In the genomic region with DNA sequence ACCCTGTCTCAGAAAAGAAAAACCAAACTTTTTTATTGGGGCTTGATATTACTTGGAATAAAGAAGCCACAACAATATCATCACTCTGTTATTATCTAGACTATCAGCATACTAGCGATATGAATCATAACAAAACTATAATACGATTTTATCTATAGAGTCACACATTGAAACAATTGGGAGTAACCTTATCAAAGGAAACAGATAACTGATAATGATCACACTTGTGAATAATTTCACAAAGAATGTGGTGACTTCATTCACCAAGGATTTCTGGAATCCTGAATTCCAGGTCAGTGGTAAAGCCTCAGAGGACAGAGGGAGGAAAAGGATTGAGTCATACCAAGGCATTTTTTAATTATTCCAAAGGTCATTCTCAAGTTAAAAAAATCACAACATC, we compare ENCODE assay signal across 12 cellular contexts. TPM values are rescaled to one million over a fixed set of nuclear protein-coding genes. Genes with fewer than 3 reads are reported as not detected.
DNase-seq lines count a peak whose midpoint lies in the region; ATAC-seq, FAIRE-seq and TF ChIP-seq lines count a peak whose summit lies in the region.
"Had no signal": no experiment of that assay in that cellular context is flagged by ENCODE, and none has a peak within 500 bp of the region (broad histone marks: within the 10 kb centered on the region; RNA-seq: fewer than 3 reads in every experiment).

No MANE protein-coding gene starts in this region.

- H4K20me1 ChIP-seq in HepG2 (ENCODE audit: insufficient read depth, low read length), result no peaks in the 10 kb centered on the region

- FAIRE-seq in HepG2 (lab: Jason Lieb, UNC), result no peak

- POLR2A ChIA-PET in HepG2 (lab: Yijun Ruan, JAX), result no interaction called here

- TF ChIP-seq POLR2A in HepG2 (IDR thresholded peaks at IDR 0.05; ENCODE audit: insufficient read depth in 1 of 2, low read depth in 2 of 2, low read length in 2 of 2), result no peak

- TF ChIP-seq RAD21 in HepG2 (CRISPR knock-in tag; IDR thresholded peaks at IDR 0.05), result no peak

- TF ChIP-seq CTCF in HepG2 (CRISPR knock-in tag; IDR thresholded peaks at IDR 0.05), result no peak

- intact Hi-C loops in HepG2 (cut with micrococcal nuclease; ENCODE audit: unreplicated experiment), result no loop called here

- H3K9me3 ChIP-seq in HepG2 (ENCODE audit: low read length), result no peaks in the 10 kb centered on the region

- H3K9ac ChIP-seq in HepG2 (ENCODE audit: insufficient read depth, low read depth, low read length), result no peak overlapping the region

- CTCF ChIA-PET in HepG2 (lab: Yijun Ruan, JAX; ENCODE audit: low intra/inter-chr PET ratio, low total read pairs), result no interaction called here

- H3K27ac ChIP-seq in HepG2 (ENCODE audit: extremely low read length, insufficient read depth, low read length) (no peak overlapping the region), caudate nucleus (ENCODE audit: low read depth, low read length) (no peak overlapping the region)
- H3K27ac ChIP-seq: coronary artery had no signal

- H3K27me3 ChIP-seq in HepG2 (ENCODE audit: control insufficient read depth in 1 of 2, insufficient read depth in 2 of 2, low read length in 2 of 2), result no peaks in the 10 kb centered on the region

- peaks cover 12% of the 10 kb centered on the region; the same call in 1 of the 2 replicates for H3K4me1 ChIP-seq in HepG2 (ENCODE audit: insufficient read depth, low read length)

- TF ChIP-seq EP300 in HepG2 (IDR thresholded peaks at IDR 0.05; ENCODE audit: low read depth in 2 of 2, low read length in 2 of 2) (no peak), HepG2 (CRISPR knock-in tag; IDR thresholded peaks at IDR 0.05; ENCODE audit: borderline replicate concordance) (no peak)

- DNase-seq in COLO829 (ENCODE audit: low spot score) (peak; percentile 43), M059J (ENCODE audit: low read depth) (peak; percentile 92), dermis microvascular lymphatic vessel endothelial cell (ENCODE audit: low read depth in 2 of 2) (peak; percentile 75 to 94), HepG2 (ENCODE audit: low spot score) (peak; percentile 74), NCI-H2029 (lab: John Stamatoyannopoulos, UW) (no peak), NCI-H510A treated with DMSO at 0.1 percent for 48 hours (lab: John Stamatoyannopoulos, UW) (no peak), germinal center (ENCODE audit: low spot score) (no peak), caudate nucleus (lab: John Stamatoyannopoulos, UW) (no peak)
- DNase-seq: activated CD4-positive, alpha-beta T cell treated with anti-CD3 and anti-CD28 coated beads, Interleukin-2, amount 10 ng/mL, durations not matched to agents 7 days and 5 days; DMS53; NCI-H510A had no signal

- WGBS in HepG2 (ENCODE audit: low lambda C conversion rate), result 72% methylated on average over 2 of the region's 2 CpGs

- no peaks in the 10 kb centered on the region for H3K36me3 ChIP-seq in HepG2 (replicated peaks in 1 of 2; ENCODE audit: control insufficient read depth in 1 of 2, insufficient read depth in 2 of 2, low read length in 2 of 2)

- H3K4me3 ChIP-seq in HepG2 (replicated peaks in 1 of 3; ENCODE audit: insufficient read depth in 1 of 3, low read depth in 2 of 3, low read length in 3 of 3), result no peak overlapping the region
- H3K4me3 ChIP-seq: coronary artery had no signal

- ATAC-seq in HepG2, result peak; percentile 45; the same call in 2 of the 3 replicates

- BruUV-seq in HepG2 (replicated peaks; lab: Mats Ljungman, UMichigan), result no TSS peak

- H3K79me2 ChIP-seq in HepG2 (ENCODE audit: insufficient read depth, low read length), result no peaks in the 10 kb centered on the region

- in situ Hi-C loops in HepG2 (cut with HindIII; ENCODE audit: extremely low pct_ligation_motif_present, low pct_unique_long_range_greater_than_20kb), result no loop called here

- no peak overlapping the region for H2AFZ ChIP-seq in HepG2 (ENCODE audit: low read length)

- no peak overlapping the region for H3K4me2 ChIP-seq in HepG2 (ENCODE audit: low read depth, low read length)

TF ChIP-seq in HepG2, 621 proteins besides CTCF, POLR2A, EP300 and RAD21 (continues in another document):
- TF ChIP-seq, protein P1, sequence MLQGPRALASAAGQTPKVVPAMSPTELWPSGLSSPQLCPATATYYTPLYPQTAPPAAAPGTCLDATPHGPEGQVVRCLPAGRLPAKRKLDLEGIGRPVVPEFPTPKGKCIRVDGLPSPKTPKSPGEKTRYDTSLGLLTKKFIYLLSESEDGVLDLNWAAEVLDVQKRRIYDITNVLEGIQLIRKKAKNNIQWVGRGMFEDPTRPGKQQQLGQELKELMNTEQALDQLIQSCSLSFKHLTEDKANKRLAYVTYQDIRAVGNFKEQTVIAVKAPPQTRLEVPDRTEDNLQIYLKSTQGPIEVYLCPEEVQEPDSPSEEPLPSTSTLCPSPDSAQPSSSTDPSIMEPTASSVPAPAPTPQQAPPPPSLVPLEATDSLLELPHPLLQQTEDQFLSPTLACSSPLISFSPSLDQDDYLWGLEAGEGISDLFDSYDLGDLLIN (CRISPR knock-in tag; IDR thresholded peaks at IDR 0.05; ENCODE audit: borderline replicate concordance), result no peak
- TF ChIP-seq FOXA1 (IDR thresholded peaks at IDR 0.05), result no peak
- TF ChIP-seq FOXA1 (CRISPR knock-in tag; IDR thresholded peaks at IDR 0.05), result no peak
- no peak for TF ChIP-seq XRCC5 (optimal IDR thresholded peaks at IDR 0.05; ENCODE audit: low read length)
- TF ChIP-seq PPARG (CRISPR knock-in tag; conservative IDR thresholded peaks at IDR 0.05), result peak; percentile 34; the same call in 1 of the 2 replicates
- TF ChIP-seq, protein P2, sequence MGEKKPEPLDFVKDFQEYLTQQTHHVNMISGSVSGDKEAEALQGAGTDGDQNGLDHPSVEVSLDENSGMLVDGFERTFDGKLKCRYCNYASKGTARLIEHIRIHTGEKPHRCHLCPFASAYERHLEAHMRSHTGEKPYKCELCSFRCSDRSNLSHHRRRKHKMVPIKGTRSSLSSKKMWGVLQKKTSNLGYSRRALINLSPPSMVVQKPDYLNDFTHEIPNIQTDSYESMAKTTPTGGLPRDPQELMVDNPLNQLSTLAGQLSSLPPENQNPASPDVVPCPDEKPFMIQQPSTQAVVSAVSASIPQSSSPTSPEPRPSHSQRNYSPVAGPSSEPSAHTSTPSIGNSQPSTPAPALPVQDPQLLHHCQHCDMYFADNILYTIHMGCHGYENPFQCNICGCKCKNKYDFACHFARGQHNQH (CRISPR knock-in tag; IDR thresholded peaks at IDR 0.05), result no peak
- peak; percentile 66; the same call in 1 of the 2 replicates for TF ChIP-seq SOX5 (CRISPR knock-in tag; IDR thresholded peaks at IDR 0.05; ENCODE audit: borderline replicate concordance)
- no peak for TF ChIP-seq ZNF629 (CRISPR knock-in tag; conservative IDR thresholded peaks at IDR 0.05)
- TF ChIP-seq SRSF1 (optimal IDR thresholded peaks at IDR 0.05; ENCODE audit: low read depth, low read length), result no peak
- TF ChIP-seq, protein P3, sequence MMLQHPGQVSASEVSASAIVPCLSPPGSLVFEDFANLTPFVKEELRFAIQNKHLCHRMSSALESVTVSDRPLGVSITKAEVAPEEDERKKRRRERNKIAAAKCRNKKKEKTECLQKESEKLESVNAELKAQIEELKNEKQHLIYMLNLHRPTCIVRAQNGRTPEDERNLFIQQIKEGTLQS (CRISPR knock-in tag; IDR thresholded peaks at IDR 0.05), result peak; percentile 58; the same call in 1 of the 2 replicates
- TF ChIP-seq ZNF780A (CRISPR knock-in tag; IDR thresholded peaks at IDR 0.05), result no peak
- TF ChIP-seq, protein P4, sequence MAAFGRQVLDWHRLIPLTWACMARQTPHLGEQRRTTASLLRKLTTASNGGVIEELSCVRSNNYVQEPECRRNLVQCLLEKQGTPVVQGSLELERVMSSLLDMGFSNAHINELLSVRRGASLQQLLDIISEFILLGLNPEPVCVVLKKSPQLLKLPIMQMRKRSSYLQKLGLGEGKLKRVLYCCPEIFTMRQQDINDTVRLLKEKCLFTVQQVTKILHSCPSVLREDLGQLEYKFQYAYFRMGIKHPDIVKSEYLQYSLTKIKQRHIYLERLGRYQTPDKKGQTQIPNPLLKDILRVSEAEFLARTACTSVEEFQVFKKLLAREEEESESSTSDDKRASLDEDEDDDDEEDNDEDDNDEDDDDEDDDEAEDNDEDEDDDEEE (CRISPR knock-in tag; IDR thresholded peaks at IDR 0.05), result no peak
- 0 out of 2 replicates have a peak, but pooled peaks have one; percentile 6 for TF ChIP-seq RARA (CRISPR knock-in tag; IDR thresholded peaks at IDR 0.05)
- TF ChIP-seq HES4 (CRISPR knock-in tag; IDR thresholded peaks at IDR 0.05; ENCODE audit: borderline replicate concordance), result no peak
- TF ChIP-seq POLR2AphosphoS2 (IDR thresholded peaks at IDR 0.05; ENCODE audit: low read depth, low read length), result no peak

RNA-seq across cellular contexts. Expression of a gene that starts 32.1 kb away (rescaled TPM):
- 28.3 and 51.2 TPM in 2 replicates for total RNA-seq in M059J (2014; rRNA removed; shearing (Covaris generic))
- total RNA-seq in dermis microvascular lymphatic vessel endothelial cell, result 41.2 and 46.1 TPM in 2 replicates
- 23.8 and 28.0 TPM in 2 replicates for total RNA-seq in HepG2 (2016; rRNA removed; fragmentation: Illumina TruSeq; extraction: Trizol)
- 8.0 and 9.2 TPM in 2 replicates for total RNA-seq in HepG2 (2016; cell fraction: cytosol; rRNA removed; fragmentation: Illumina TruSeq; extraction: Trizol; ENCODE audit: low read depth)
- total RNA-seq in HepG2 (2016; cell fraction: insoluble cytoplasmic fraction; rRNA removed; fragmentation: Illumina TruSeq; extraction: Trizol), result 27.2 and 28.6 TPM in 2 replicates
- 16.5 and 17.5 TPM in 2 replicates for total RNA-seq in HepG2 (2016; cell fraction: membrane; rRNA removed; fragmentation: Illumina TruSeq; extraction: Trizol)
- total RNA-seq in HepG2 (2016; cell fraction: nucleus; rRNA removed; fragmentation: Illumina TruSeq; extraction: Trizol), result 20.8 and 22.8 TPM in 2 replicates
- 8.9 and 10.1 TPM in 2 replicates for polyA plus RNA-seq in HepG2 (2011; rRNA removed)
- polyA plus RNA-seq in HepG2 (2011; cell fraction: cytosol; rRNA removed), result 3.5 and 4.9 TPM in 2 replicates
- polyA plus RNA-seq in HepG2 (2011; cell fraction: nucleus; rRNA removed), result 15.6 and 18.8 TPM in 2 replicates
- polyA plus RNA-seq in HepG2 (2012), result 16.2 and 22.5 TPM in 2 replicates
- polyA plus RNA-seq in HepG2 (2016; cell fraction: cytosol; fragmentation: Illumina TruSeq; extraction: Trizol; ENCODE audit: low read depth), result 6.0 and 6.3 TPM in 2 replicates
- 28.9 and 32.1 TPM in 2 replicates for polyA plus RNA-seq in HepG2 (2016; cell fraction: insoluble cytoplasmic fraction; fragmentation: Illumina TruSeq; extraction: Trizol; ENCODE audit: low read depth)
- polyA plus RNA-seq in HepG2 (2016; cell fraction: membrane; fragmentation: Illumina TruSeq; extraction: Trizol; ENCODE audit: low read depth), result 13.5 and 15.5 TPM in 2 replicates
- polyA plus RNA-seq in HepG2 (2016; cell fraction: nucleus; fragmentation: Illumina TruSeq; extraction: Trizol; ENCODE audit: insufficient read depth, low read depth), result 27.7 and 29.0 TPM in 2 replicates
- polyA minus RNA-seq in HepG2 (2011; rRNA and poly(A)+ RNA removed; ENCODE audit: low replicate concordance), result 0.96 and 2.9 TPM in 2 replicates
- polyA minus RNA-seq in HepG2 (2011; cell fraction: cytosol; rRNA and poly(A)+ RNA removed), result 5.4 and 6.6 TPM in 2 replicates
- 23.5 and 25.9 TPM in 2 replicates for polyA minus RNA-seq in HepG2 (2011; cell fraction: nucleus; rRNA and poly(A)+ RNA removed)

Comparison
In these comparisons a context has a peak if more than half of its experiments do, and no peak if none do; other contexts are left out.
1. DNase-seq: peak in COLO829 (single experiment), M059J (single experiment), dermis microvascular lymphatic vessel endothelial cell (2 of 2) and HepG2 (single experiment); none in NCI-H2029 (single experiment), NCI-H510A treated with DMSO at 0.1 percent for 48 hours (single experiment), germinal center (single experiment) and caudate nucleus (0 of 61).